ENCODE assay signal across 15 cellular contexts in the genomic region with DNA sequence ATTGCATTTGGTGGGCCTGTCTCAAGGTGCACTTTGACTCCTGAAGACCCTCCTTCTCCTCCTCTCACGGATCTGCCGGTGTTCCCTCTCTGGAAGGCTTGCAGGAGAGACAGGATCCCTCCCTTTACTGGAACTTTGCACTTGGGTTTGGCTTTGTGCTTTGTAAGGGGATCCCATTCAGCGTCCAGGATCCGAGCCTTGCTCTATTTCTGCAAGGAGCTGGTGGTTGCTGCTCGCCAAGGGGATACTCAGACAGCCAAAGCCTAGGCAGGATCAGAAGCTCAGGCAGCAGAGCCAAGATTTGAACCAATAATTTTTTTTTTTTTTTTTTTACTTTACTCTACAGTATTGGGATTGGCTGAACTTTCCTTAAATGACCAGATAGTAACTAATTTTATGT. TPM values are rescaled to one million over a fixed set of nuclear protein-coding genes. Genes with fewer than 3 reads are reported as not detected.
A peak's percentile ranks its signal among the peaks of the same experiment; 100 is the strongest.
DNase-seq lines count a peak whose midpoint lies in the region; ATAC-seq, FAIRE-seq and TF ChIP-seq lines count a peak whose summit lies in the region.
"Had no signal": no experiment of that assay in that cellular context is flagged by ENCODE, and none has a peak within 500 bp of the region (broad histone marks: within the 10 kb centered on the region; RNA-seq: fewer than 3 reads in every experiment).

No MANE protein-coding gene starts in this region.

- H3K18ac ChIP-seq in H9 (ENCODE audit: insufficient read length, low read depth, low read length), result no peak overlapping the region

- H2AK5ac ChIP-seq in H9 (ENCODE audit: insufficient read length, low read length), result no peak overlapping the region

- H3K27me3 ChIP-seq in H9 (ENCODE audit: insufficient read depth, low read length), result no peaks in the 10 kb centered on the region
- no peaks in the 10 kb centered on the region; a peak in 1 of 5 replicates for H3K27me3 ChIP-seq in K562 (ENCODE audit: control insufficient read depth in 2 of 2, insufficient read depth in 2 of 2, low read length in 2 of 2)
- no peaks in the 10 kb centered on the region for H3K27me3 ChIP-seq in layer of hippocampus (ENCODE audit: control insufficient read depth, insufficient read depth, low read length)
- no peaks in the 10 kb centered on the region for H3K27me3 ChIP-seq in spleen (replicated peaks in 1 of 7)

- CTCF ChIA-PET in K562 (lab: Yijun Ruan, JAX; ENCODE audit: low intra/inter-chr PET ratio) (interaction anchor here (0.6 kb wide), 1 partner anchor 249 kb away, joined by 3 read pairs; no protein-coding TSS in a partner anchor), GM10248 (lab: Yijun Ruan, JAX) (interaction anchor here (0.7 to 1.5 kb wide), 3 partner anchors 17 to 77 kb away, joined by 3 read pairs; no protein-coding TSS in a partner anchor)

- no peak for TF ChIP-seq RAD21 in K562 (CRISPR knock-in tag; conservative IDR thresholded peaks at IDR 0.05 in 1 of 2, IDR thresholded peaks at IDR 0.05 in 1 of 2)

- no CpG with 5 or more reads among the region's 5 CpGs for WGBS in H9 (ENCODE audit: extremely low coverage, insufficient read length, low lambda C conversion rate)
- 90% methylated on average over 5 of the region's 5 CpGs for WGBS in K562 (ENCODE audit: insufficient coverage, low coverage, missing lambda C conversion rate)
- 83 to 98% (median 92%) methylated on average over 5 of the region's 5 CpGs for WGBS in spleen, 5 donors

- no peak overlapping the region for H2BK20ac ChIP-seq in H9 (ENCODE audit: low read depth, low read length, poor library complexity, severe bottlenecking)

- DNase-seq in H9 (no peak), K562 (ENCODE audit: extremely low read depth in 1 of 4, low spot score in 3 of 4) (no peak), spleen (peak; percentile 24), SK-N-DZ (ENCODE audit: low spot score) (no peak), GM13976 (ENCODE audit: low spot score) (no peak), GM10248 (ENCODE audit: extremely low spot score) (no peak)
- DNase-seq: activated CD4-positive, alpha-beta T cell treated with anti-CD3 and anti-CD28 coated beads, Interleukin-2, amount 10 ng/mL, durations not matched to agents 7 days and 5 days; activated naive CD4-positive, alpha-beta T cell treated with anti-CD3 and anti-CD28 coated beads, Interleukin-2, amount 10 ng/mL, durations not matched to agents 7 days and 5 days; dermis blood vessel endothelial cell; IMR-90; mesendoderm; NCI-H2081 treated with DMSO at 0.1 percent for 48 hours; NCI-H748 treated with DMSO at 0.1 percent for 48 hours had no signal

- no peak overlapping the region for H3K4me3 Mint-ChIP-seq in H9
- H3K4me3 Mint-ChIP-seq: activated CD4-positive, alpha-beta T cell treated with anti-CD3 and anti-CD28 coated beads, Interleukin-2, amount 10 ng/mL, durations not matched to agents 7 days and 5 days; activated naive CD4-positive, alpha-beta T cell treated with anti-CD3 and anti-CD28 coated beads, Interleukin-2, amount 10 ng/mL, durations not matched to agents 7 days and 5 days; stimulated activated naive CD8-positive, alpha-beta T cell treated with anti-CD3 and anti-CD28 coated beads, Interleukin-15, Interleukin-2, amounts not matched to agents 100 ng/mL and 50 ng/mL, for 24 hours had no signal

- no peak overlapping the region for H4K8ac ChIP-seq in H9 (replicated peaks; ENCODE audit: insufficient read length, low read depth, low read length)

- H3K9ac ChIP-seq in H9 (ENCODE audit: extremely low read depth, insufficient read length, low read length) (no peak overlapping the region), K562 (ENCODE audit: insufficient read depth in 1 of 2, low read depth in 2 of 2, low read length in 2 of 2) (peak overlapping the region in 1 of 2 experiments; percentile 61; a peak in 1 of 4 replicates)

- H3K79me2 ChIP-seq in H9 (ENCODE audit: insufficient read depth, low read length) (peaks cover 31% of the 10 kb centered on the region; the same call in 1 of the 2 replicates), K562 (ENCODE audit: control insufficient read depth, insufficient read depth, low read length) (peaks cover 68% of the 10 kb centered on the region)

- intact Hi-C loops in K562 (cut with micrococcal nuclease), result no loop called here
- intact Hi-C loops in spleen (cut with DNase I; ENCODE audit: low total_unique reads), result no loop called here

- H3K27ac Mint-ChIP-seq in H9, result peak overlapping the region; percentile 44 to 95 (median 83); a peak in 5 of 7 replicates
- H3K27ac Mint-ChIP-seq: activated naive CD4-positive, alpha-beta T cell treated with anti-CD3 and anti-CD28 coated beads, Interleukin-2, amount 10 ng/mL, durations not matched to agents 7 days and 5 days; stimulated activated naive CD8-positive, alpha-beta T cell treated with anti-CD3 and anti-CD28 coated beads, Interleukin-15, Interleukin-2, amounts not matched to agents 100 ng/mL and 50 ng/mL, for 24 hours had no signal

- no peak for TF ChIP-seq POLR2A in K562 (conservative IDR thresholded peaks at IDR 0.05)
- TF ChIP-seq POLR2A in spleen (IDR thresholded peaks at IDR 0.05), result no peak

- H2BK12ac ChIP-seq in H9 (ENCODE audit: insufficient read length, low read depth, low read length), result no peak overlapping the region

- H3K36me3 ChIP-seq in K562 (ENCODE audit: control insufficient read depth, insufficient read depth, low read length) (peaks cover 53% of the 10 kb centered on the region), spleen (peaks cover 0 to 43% (median 5%) of the 10 kb centered on the region in 6 donors)

- H3K14ac ChIP-seq in H9 (ENCODE audit: insufficient read depth, low read length), result no peak overlapping the region; the same call in 1 of the 2 replicates

- H3K23ac ChIP-seq in H9 (ENCODE audit: insufficient read length, low read depth, low read length), result no peak overlapping the region

- no peak overlapping the region for H4K5ac ChIP-seq in H9 (ENCODE audit: insufficient read length, low read depth, low read length)

- H3K9me3 Mint-ChIP-seq in H9, result no peaks in the 10 kb centered on the region
- H3K9me3 Mint-ChIP-seq: activated CD4-positive, alpha-beta T cell treated with anti-CD3 and anti-CD28 coated beads, Interleukin-2, amount 10 ng/mL, durations not matched to agents 7 days and 5 days; activated naive CD4-positive, alpha-beta T cell treated with anti-CD3 and anti-CD28 coated beads, Interleukin-2, amount 10 ng/mL, durations not matched to agents 7 days and 5 days; stimulated activated naive CD8-positive, alpha-beta T cell treated with anti-CD3 and anti-CD28 coated beads, Interleukin-15, Interleukin-2, amounts not matched to agents 100 ng/mL and 50 ng/mL, for 24 hours had no signal

- no peak overlapping the region for H2BK5ac ChIP-seq in H9 (ENCODE audit: insufficient read length, low read length)

- H3K27me3 Mint-ChIP-seq in H9 (ENCODE audit: low read depth), result no peaks in the 10 kb centered on the region
- H3K27me3 Mint-ChIP-seq: activated CD4-positive, alpha-beta T cell treated with anti-CD3 and anti-CD28 coated beads, Interleukin-2, amount 10 ng/mL, durations not matched to agents 7 days and 5 days; activated naive CD4-positive, alpha-beta T cell treated with anti-CD3 and anti-CD28 coated beads, Interleukin-2, amount 10 ng/mL, durations not matched to agents 7 days and 5 days; stimulated activated naive CD8-positive, alpha-beta T cell treated with anti-CD3 and anti-CD28 coated beads, Interleukin-15, Interleukin-2, amounts not matched to agents 100 ng/mL and 50 ng/mL, for 24 hours had no signal

- no peak overlapping the region for H3K4ac ChIP-seq in H9 (ENCODE audit: low read depth, low read length)

- H3K4me3 ChIP-seq in K562 (no peak overlapping the region), spleen (no peak overlapping the region)

- H3K27ac ChIP-seq in H9 (ENCODE audit: insufficient read length, low read depth, low read length), result no peak overlapping the region
- no peak overlapping the region; the same call in 2 of the 3 replicates for H3K27ac ChIP-seq in K562 (ENCODE audit: extremely low read depth, low read depth, low read length)
- H3K27ac ChIP-seq in layer of hippocampus (ENCODE audit: low read depth, low read length), result peak overlapping the region; percentile 18
- no peak overlapping the region for H3K27ac ChIP-seq in spleen

- BruUV-seq in K562 (replicated peaks; lab: Mats Ljungman, UMichigan), result no TSS peak

- H2BK15ac ChIP-seq in H9 (ENCODE audit: low read depth, low read length), result no peak overlapping the region

- H3K4me2 ChIP-seq in H9 (ENCODE audit: insufficient read depth, insufficient read length, low read length) (no peak overlapping the region), K562 (ENCODE audit: insufficient read depth, low read length) (no peak overlapping the region)

- no peaks in the 10 kb centered on the region for H3K23me2 ChIP-seq in H9 (ENCODE audit: insufficient read length, low read depth, low read length, poor library complexity, severe bottlenecking)

- H3K79me1 ChIP-seq in H9 (ENCODE audit: insufficient read depth, low read depth, low read length, poor library complexity, severe bottlenecking), result no peaks in the 10 kb centered on the region

- POLR2A ChIA-PET in K562 (lab: Yijun Ruan, JAX), result interaction anchor here (0.7 to 86.5 kb wide), 5 partner anchors 5 to 390 kb away, joined by 3 to 3476 read pairs (median 5); partner anchors contain the start of genes BCR and RAB36
- POLR2A ChIA-PET in GM10248 (lab: Yijun Ruan, JAX), result no interaction called here

- H2BK120ac ChIP-seq in H9 (ENCODE audit: low read depth, low read length, poor library complexity, severe bottlenecking), result no peak overlapping the region

- in situ Hi-C loops in K562 (cut with MboI), result no loop called here
- in situ Hi-C loops in GM13976 (cut with MboI; ENCODE audit: low sequenced_read_pairs, unreplicated experiment), result no loop called here

- H3T11ph ChIP-seq in H9 (ENCODE audit: low read length), result no peak overlapping the region

- H3K4me1 ChIP-seq in H9 (ENCODE audit: insufficient read depth, low read length) (peaks cover 2% of the 10 kb centered on the region; the same call in 1 of the 2 replicates), K562 (replicated peaks in 1 of 2; ENCODE audit: control insufficient read depth in 2 of 2, insufficient read depth in 2 of 2, low read length in 2 of 2) (peaks cover 0 to 4% of the 10 kb centered on the region in 2 experiments; a peak in 3 of 5 replicates), spleen (peaks cover 11 to 81% (median 32%) of the 10 kb centered on the region in 6 donors)

- H3K56ac ChIP-seq in H9 (ENCODE audit: insufficient read length, low read depth, low read length), result no peak overlapping the region

- H3K9me3 ChIP-seq in H9 (ENCODE audit: control insufficient read depth, low read depth, low read length), result no peaks in the 10 kb centered on the region
- no peaks in the 10 kb centered on the region for H3K9me3 ChIP-seq in K562 (replicated peaks; ENCODE audit: control insufficient read depth, insufficient read depth, low read depth, low read length)
- no peaks in the 10 kb centered on the region for H3K9me3 ChIP-seq in spleen

- H3K9me1 ChIP-seq in K562 (ENCODE audit: control insufficient read depth, insufficient read depth, low read length), result peaks cover 30% of the 10 kb centered on the region

- TF ChIP-seq EP300 in K562 (IDR thresholded peaks at IDR 0.05; ENCODE audit: low read length), result no peak

- FAIRE-seq in K562 (lab: Jason Lieb, UNC), result no peak

- TF ChIP-seq CTCF in H9 (conservative IDR thresholded peaks at IDR 0.05), result no peak
- TF ChIP-seq CTCF in K562 (IDR thresholded peaks at IDR 0.05 in 2 of 3, conservative IDR thresholded peaks at IDR 0.05 in 1 of 3; ENCODE audit: insufficient read depth in 2 of 3, low read depth in 1 of 3, low read length in 3 of 3), result no peak
- no peak for TF ChIP-seq CTCF in spleen (IDR thresholded peaks at IDR 0.05 in 8 of 11, conservative IDR thresholded peaks at IDR 0.05 in 3 of 11)
- TF ChIP-seq CTCF in GM13976 (IDR thresholded peaks at IDR 0.05; ENCODE audit: borderline replicate concordance, control extremely low read depth, extremely low read depth, insufficient read depth, missing control alignments), result no peak
- TF ChIP-seq CTCF in GM10248 (IDR thresholded peaks at IDR 0.05; ENCODE audit: control extremely low read depth, extremely low read depth, low read depth, missing control alignments), result no peak

- peaks cover 25 to 35% of the 10 kb centered on the region in 2 experiments for H3K4me1 Mint-ChIP-seq in H9

- H2AFZ ChIP-seq in H9 (ENCODE audit: low read length) (no peak overlapping the region), K562 (ENCODE audit: low read depth, low read length) (no peak overlapping the region)

- H4K20me1 ChIP-seq in H9 (ENCODE audit: control insufficient read depth, insufficient read depth, insufficient read length) (no peaks in the 10 kb centered on the region), K562 (replicated peaks; ENCODE audit: control insufficient read depth, insufficient read depth, low read length) (peaks cover 36% of the 10 kb centered on the region)

- H4K91ac ChIP-seq in H9 (ENCODE audit: insufficient read length, low read depth, low read length), result no peak overlapping the region

- peaks cover 19 to 38% (median 34%) of the 10 kb centered on the region in 3 experiments for H3K36me3 Mint-ChIP-seq in H9 (ENCODE audit: insufficient read depth in 1 of 3, low read depth in 3 of 3)

- no peak for ATAC-seq in K562

RNA-seq across cellular contexts. Expression of gene BCR, which starts 25.0 kb away (rescaled TPM):
- total RNA-seq in H9 (2021), result 77.0 and 81.6 TPM in 2 replicates
- total RNA-seq in K562 (2011; cell fraction: chromatin; rRNA removed; ENCODE audit: low replicate concordance), result 234 and 446 TPM in 2 replicates
- total RNA-seq in K562 (2011; cell fraction: nucleolus; rRNA removed), result 279 and 314 TPM in 2 replicates
- total RNA-seq in K562 (2011; cell fraction: nucleoplasm; rRNA removed), result 196 and 222 TPM in 2 replicates
- 81.7 and 100 TPM in 2 replicates for total RNA-seq in K562 (2014; rRNA removed)
- 27.5 and 45.6 TPM in 2 replicates for total RNA-seq in K562 (2014; rRNA removed; fragmentation: Illumina TruSeq; extraction: Trizol)
- 65.7 and 68.4 TPM in 2 replicates for total RNA-seq in K562 (2015; rRNA removed; fragmentation: Illumina TruSeq; extraction: Trizol)
- total RNA-seq in K562 (2021), result 144 and 150 TPM in 2 replicates
- polyA plus RNA-seq in K562 (2011; rRNA removed), result 20.9 and 36.8 TPM in 2 replicates
- polyA plus RNA-seq in K562 (2011; cell fraction: cytosol; rRNA removed), result 26.4 and 31.1 TPM in 2 replicates
- 57.9 and 76.9 TPM in 2 replicates for polyA plus RNA-seq in K562 (2011; cell fraction: nucleus; rRNA removed)
- 73.9 and 75.3 TPM in 2 replicates for polyA plus RNA-seq in K562 (2012)
- 45.8 and 60.4 TPM in 2 replicates for polyA plus RNA-seq in K562 (2014; fragmentation: Illumina TruSeq; extraction: Trizol)
- under 1 TPM; 0.41 to 0.70 TPM for polyA plus RNA-seq in K562 (2014; fragmentation: Nextera tagmentation; extraction: Ambion mirVana)
- polyA plus RNA-seq in K562 (2014; rRNA removed), result 34.9 and 36.1 TPM in 2 replicates
- polyA minus RNA-seq in K562 (2011; rRNA and poly(A)+ RNA removed), result 113 and 124 TPM in 2 replicates
- polyA minus RNA-seq in K562 (2011; cell fraction: cytosol; rRNA and poly(A)+ RNA removed), result 132 and 181 TPM in 2 replicates
- polyA minus RNA-seq in K562 (2011; cell fraction: nucleus; rRNA and poly(A)+ RNA removed), result 138 and 300 TPM in 2 replicates
- 10 to 100 TPM; 39.3 to 64.8 (median 56.3) TPM for total RNA-seq in spleen
- polyA plus RNA-seq in spleen, result 10 to 100 TPM; 15.2 to 21.9 (median 15.8) TPM
- 28.3 and 44.3 TPM in 2 replicates for polyA plus RNA-seq in SK-N-DZ (2014; cell fraction: cytosol; rRNA removed)
- polyA plus RNA-seq in SK-N-DZ (2014; cell fraction: nucleus; rRNA removed), result 31.4 and 49.4 TPM in 2 replicates
